1 cellular context compared by ENCODE assay signal in the genomic region with DNA sequence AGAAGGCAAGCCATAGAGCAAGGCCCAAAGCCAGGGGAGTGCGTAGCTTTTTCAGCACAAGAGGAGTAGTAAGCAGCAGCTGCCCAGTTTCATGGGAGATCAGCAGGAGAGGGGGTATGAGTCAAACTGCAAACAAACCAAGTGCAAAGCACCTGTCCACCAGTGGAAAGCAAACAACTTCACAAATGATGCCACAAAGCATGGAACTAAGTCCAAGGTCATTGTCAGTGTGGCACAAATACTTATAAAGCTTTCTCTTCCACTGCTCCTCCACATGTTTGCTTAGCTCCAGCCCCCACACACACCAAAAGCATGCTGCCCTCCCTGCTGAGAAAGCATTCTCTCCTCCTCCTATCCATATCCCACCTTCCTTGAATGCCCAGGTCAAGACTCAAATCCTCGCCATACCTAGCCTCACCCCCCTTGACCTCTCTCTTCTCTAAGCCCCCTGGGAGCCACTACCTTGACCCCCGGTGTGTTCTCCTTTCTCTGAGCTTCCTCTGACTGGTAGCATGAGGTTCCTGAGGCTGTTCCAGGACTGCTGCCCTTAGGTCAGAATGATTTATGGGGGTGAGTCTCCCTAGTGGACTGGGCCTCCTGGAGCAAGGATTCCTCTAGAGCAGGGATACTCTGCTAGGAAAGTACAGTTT.
A peak's percentile ranks its signal among the peaks of the same experiment; 100 is the strongest.
TF ChIP-seq lines count a peak whose summit lies in the region.

No MANE protein-coding gene starts in this region.

TF ChIP-seq in HepG2, 621 proteins besides CTCF, POLR2A, EP300 and RAD21 (continued from another document and continues in another):
- TF ChIP-seq, protein P1, sequence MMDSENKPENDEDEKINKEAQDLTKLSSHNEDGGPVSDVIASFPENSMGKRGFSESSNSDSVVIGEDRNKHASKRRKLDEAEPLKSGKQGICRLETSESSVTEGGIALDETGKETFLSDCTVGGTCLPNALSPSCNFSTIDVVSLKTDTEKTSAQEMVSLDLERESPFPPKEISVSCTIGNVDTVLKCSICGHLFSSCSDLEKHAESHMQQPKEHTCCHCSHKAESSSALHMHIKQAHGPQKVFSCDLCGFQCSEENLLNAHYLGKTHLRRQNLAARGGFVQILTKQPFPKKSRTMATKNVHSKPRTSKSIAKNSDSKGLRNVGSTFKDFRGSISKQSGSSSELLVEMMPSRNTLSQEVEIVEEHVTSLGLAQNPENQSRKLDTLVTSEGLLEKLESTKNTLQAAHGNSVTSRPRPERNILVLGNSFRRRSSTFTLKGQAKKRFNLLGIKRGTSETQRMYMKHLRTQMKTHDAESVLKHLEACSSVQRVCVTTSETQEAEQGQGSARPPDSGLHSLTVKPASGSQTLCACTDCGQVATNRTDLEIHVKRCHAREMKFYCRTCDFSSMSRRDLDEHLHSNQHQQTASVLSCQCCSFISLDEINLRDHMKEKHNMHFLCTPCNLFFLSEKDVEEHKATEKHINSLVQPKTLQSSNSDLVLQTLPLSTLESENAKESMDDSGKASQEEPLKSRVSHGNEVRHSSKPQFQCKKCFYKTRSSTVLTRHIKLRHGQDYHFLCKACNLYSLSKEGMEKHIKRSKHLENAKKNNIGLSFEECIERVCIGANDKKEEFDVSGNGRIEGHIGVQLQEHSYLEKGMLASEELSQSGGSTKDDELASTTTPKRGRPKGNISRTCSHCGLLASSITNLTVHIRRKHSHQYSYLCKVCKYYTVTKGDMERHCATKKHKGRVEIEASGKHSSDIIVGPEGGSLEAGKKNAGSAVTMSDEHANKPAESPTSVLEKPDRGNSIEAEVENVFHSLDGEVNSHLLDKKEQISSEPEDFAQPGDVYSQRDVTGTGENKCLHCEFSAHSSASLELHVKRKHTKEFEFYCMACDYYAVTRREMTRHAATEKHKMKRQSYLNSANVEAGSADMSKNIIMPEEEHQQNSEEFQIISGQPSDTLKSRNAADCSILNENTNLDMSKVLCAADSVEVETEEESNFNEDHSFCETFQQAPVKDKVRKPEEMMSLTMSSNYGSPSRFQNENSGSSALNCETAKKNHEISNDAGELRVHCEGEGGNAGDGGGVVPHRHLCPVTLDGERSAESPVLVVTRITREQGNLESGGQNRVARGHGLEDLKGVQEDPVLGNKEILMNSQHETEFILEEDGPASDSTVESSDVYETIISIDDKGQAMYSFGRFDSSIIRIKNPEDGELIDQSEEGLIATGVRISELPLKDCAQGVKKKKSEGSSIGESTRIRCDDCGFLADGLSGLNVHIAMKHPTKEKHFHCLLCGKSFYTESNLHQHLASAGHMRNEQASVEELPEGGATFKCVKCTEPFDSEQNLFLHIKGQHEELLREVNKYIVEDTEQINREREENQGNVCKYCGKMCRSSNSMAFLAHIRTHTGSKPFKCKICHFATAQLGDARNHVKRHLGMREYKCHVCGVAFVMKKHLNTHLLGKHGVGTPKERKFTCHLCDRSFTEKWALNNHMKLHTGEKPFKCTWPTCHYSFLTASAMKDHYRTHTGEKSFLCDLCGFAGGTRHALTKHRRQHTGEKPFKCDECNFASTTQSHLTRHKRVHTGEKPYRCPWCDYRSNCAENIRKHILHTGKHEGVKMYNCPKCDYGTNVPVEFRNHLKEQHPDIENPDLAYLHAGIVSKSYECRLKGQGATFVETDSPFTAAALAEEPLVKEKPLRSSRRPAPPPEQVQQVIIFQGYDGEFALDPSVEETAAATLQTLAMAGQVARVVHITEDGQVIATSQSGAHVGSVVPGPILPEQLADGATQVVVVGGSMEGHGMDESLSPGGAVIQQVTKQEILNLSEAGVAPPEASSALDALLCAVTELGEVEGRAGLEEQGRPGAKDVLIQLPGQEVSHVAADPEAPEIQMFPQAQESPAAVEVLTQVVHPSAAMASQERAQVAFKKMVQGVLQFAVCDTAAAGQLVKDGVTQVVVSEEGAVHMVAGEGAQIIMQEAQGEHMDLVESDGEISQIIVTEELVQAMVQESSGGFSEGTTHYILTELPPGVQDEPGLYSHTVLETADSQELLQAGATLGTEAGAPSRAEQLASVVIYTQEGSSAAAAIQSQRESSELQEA (CRISPR knock-in tag; IDR thresholded peaks at IDR 0.05; ENCODE audit: not compliant biosample characterization), result no peak
- TF ChIP-seq NONO (IDR thresholded peaks at IDR 0.05) (no peak), NONO (CRISPR knock-in tag; conservative IDR thresholded peaks at IDR 0.05) (peak; percentile 73), WIZ (CRISPR knock-in tag; IDR thresholded peaks at IDR 0.05) (peak; percentile 44; the same call in 1 of the 2 replicates), ZNF724P (CRISPR knock-in tag; IDR thresholded peaks at IDR 0.05; ENCODE audit: borderline replicate concordance) (no peak), ZNF589 (CRISPR knock-in tag; conservative IDR thresholded peaks at IDR 0.05) (no peak; the same call in 1 of the 2 replicates), CEBPB (IDR thresholded peaks at IDR 0.05; ENCODE audit: borderline replicate concordance, low read depth, low read length) (peak; percentile 60), IRF2 (CRISPR knock-in tag; IDR thresholded peaks at IDR 0.05) (peak; percentile 93), ZNF562 (CRISPR knock-in tag; IDR thresholded peaks at IDR 0.05; ENCODE audit: borderline replicate concordance) (no peak), HCFC1 (IDR thresholded peaks at IDR 0.05; ENCODE audit: low read depth, low read length) (no peak), ZNF749 (CRISPR knock-in tag; IDR thresholded peaks at IDR 0.05; ENCODE audit: borderline replicate concordance) (peak; percentile 75; the same call in 1 of the 2 replicates), FOXA3 (CRISPR knock-in tag; IDR thresholded peaks at IDR 0.05) (peak; percentile 98), SMAD1 (CRISPR knock-in tag; IDR thresholded peaks at IDR 0.05; ENCODE audit: borderline replicate concordance, low read depth) (0 out of 2 replicates have a peak, but pooled peaks have one; percentile 26), IRX3 (CRISPR knock-in tag; IDR thresholded peaks at IDR 0.05; ENCODE audit: borderline replicate concordance, low read depth) (no peak; the same call in 1 of the 2 replicates), ZNF207 (IDR thresholded peaks at IDR 0.05; ENCODE audit: borderline replicate concordance) (no peak), EZH2 (conservative IDR thresholded peaks at IDR 0.05; ENCODE audit: low read depth, low read length) (no peak), BRCA1 (CRISPR knock-in tag; IDR thresholded peaks at IDR 0.05) (no peak)
- TF ChIP-seq, protein P2, sequence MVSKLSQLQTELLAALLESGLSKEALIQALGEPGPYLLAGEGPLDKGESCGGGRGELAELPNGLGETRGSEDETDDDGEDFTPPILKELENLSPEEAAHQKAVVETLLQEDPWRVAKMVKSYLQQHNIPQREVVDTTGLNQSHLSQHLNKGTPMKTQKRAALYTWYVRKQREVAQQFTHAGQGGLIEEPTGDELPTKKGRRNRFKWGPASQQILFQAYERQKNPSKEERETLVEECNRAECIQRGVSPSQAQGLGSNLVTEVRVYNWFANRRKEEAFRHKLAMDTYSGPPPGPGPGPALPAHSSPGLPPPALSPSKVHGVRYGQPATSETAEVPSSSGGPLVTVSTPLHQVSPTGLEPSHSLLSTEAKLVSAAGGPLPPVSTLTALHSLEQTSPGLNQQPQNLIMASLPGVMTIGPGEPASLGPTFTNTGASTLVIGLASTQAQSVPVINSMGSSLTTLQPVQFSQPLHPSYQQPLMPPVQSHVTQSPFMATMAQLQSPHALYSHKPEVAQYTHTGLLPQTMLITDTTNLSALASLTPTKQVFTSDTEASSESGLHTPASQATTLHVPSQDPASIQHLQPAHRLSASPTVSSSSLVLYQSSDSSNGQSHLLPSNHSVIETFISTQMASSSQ (IDR thresholded peaks at IDR 0.05; ENCODE audit: low read depth), result peak; percentile 41; the same call in 1 of the 2 replicates
- TF ChIP-seq, protein P2 (CRISPR knock-in tag; IDR thresholded peaks at IDR 0.05; ENCODE audit: borderline replicate concordance), result peak; percentile 75; the same call in 1 of the 2 replicates
- TF ChIP-seq, protein P3, sequence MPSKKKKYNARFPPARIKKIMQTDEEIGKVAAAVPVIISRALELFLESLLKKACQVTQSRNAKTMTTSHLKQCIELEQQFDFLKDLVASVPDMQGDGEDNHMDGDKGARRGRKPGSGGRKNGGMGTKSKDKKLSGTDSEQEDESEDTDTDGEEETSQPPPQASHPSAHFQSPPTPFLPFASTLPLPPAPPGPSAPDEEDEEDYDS (CRISPR knock-in tag; IDR thresholded peaks at IDR 0.05), result peak; percentile 66
- TF ChIP-seq, protein P4, sequence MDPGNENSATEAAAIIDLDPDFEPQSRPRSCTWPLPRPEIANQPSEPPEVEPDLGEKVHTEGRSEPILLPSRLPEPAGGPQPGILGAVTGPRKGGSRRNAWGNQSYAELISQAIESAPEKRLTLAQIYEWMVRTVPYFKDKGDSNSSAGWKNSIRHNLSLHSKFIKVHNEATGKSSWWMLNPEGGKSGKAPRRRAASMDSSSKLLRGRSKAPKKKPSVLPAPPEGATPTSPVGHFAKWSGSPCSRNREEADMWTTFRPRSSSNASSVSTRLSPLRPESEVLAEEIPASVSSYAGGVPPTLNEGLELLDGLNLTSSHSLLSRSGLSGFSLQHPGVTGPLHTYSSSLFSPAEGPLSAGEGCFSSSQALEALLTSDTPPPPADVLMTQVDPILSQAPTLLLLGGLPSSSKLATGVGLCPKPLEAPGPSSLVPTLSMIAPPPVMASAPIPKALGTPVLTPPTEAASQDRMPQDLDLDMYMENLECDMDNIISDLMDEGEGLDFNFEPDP (CRISPR knock-in tag; conservative IDR thresholded peaks at IDR 0.05), result no peak
- TF ChIP-seq, protein P5, sequence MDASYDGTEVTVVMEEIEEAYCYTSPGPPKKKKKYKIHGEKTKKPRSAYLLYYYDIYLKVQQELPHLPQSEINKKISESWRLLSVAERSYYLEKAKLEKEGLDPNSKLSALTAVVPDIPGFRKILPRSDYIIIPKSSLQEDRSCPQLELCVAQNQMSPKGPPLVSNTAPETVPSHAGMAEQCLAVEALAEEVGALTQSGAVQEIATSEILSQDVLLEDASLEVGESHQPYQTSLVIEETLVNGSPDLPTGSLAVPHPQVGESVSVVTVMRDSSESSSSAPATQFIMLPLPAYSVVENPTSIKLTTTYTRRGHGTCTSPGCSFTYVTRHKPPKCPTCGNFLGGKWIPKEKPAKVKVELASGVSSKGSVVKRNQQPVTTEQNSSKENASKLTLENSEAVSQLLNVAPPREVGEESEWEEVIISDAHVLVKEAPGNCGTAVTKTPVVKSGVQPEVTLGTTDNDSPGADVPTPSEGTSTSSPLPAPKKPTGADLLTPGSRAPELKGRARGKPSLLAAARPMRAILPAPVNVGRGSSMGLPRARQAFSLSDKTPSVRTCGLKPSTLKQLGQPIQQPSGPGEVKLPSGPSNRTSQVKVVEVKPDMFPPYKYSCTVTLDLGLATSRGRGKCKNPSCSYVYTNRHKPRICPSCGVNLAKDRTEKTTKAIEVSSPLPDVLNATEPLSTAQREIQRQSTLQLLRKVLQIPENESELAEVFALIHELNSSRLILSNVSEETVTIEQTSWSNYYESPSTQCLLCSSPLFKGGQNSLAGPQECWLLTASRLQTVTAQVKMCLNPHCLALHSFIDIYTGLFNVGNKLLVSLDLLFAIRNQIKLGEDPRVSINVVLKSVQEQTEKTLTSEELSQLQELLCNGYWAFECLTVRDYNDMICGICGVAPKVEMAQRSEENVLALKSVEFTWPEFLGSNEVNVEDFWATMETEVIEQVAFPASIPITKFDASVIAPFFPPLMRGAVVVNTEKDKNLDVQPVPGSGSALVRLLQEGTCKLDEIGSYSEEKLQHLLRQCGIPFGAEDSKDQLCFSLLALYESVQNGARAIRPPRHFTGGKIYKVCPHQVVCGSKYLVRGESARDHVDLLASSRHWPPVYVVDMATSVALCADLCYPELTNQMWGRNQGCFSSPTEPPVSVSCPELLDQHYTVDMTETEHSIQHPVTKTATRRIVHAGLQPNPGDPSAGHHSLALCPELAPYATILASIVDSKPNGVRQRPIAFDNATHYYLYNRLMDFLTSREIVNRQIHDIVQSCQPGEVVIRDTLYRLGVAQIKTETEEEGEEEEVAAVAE (CRISPR knock-in tag; IDR thresholded peaks at IDR 0.05; ENCODE audit: borderline replicate concordance), result peak; percentile 71; the same call in 1 of the 2 replicates
- TF ChIP-seq, protein P6, sequence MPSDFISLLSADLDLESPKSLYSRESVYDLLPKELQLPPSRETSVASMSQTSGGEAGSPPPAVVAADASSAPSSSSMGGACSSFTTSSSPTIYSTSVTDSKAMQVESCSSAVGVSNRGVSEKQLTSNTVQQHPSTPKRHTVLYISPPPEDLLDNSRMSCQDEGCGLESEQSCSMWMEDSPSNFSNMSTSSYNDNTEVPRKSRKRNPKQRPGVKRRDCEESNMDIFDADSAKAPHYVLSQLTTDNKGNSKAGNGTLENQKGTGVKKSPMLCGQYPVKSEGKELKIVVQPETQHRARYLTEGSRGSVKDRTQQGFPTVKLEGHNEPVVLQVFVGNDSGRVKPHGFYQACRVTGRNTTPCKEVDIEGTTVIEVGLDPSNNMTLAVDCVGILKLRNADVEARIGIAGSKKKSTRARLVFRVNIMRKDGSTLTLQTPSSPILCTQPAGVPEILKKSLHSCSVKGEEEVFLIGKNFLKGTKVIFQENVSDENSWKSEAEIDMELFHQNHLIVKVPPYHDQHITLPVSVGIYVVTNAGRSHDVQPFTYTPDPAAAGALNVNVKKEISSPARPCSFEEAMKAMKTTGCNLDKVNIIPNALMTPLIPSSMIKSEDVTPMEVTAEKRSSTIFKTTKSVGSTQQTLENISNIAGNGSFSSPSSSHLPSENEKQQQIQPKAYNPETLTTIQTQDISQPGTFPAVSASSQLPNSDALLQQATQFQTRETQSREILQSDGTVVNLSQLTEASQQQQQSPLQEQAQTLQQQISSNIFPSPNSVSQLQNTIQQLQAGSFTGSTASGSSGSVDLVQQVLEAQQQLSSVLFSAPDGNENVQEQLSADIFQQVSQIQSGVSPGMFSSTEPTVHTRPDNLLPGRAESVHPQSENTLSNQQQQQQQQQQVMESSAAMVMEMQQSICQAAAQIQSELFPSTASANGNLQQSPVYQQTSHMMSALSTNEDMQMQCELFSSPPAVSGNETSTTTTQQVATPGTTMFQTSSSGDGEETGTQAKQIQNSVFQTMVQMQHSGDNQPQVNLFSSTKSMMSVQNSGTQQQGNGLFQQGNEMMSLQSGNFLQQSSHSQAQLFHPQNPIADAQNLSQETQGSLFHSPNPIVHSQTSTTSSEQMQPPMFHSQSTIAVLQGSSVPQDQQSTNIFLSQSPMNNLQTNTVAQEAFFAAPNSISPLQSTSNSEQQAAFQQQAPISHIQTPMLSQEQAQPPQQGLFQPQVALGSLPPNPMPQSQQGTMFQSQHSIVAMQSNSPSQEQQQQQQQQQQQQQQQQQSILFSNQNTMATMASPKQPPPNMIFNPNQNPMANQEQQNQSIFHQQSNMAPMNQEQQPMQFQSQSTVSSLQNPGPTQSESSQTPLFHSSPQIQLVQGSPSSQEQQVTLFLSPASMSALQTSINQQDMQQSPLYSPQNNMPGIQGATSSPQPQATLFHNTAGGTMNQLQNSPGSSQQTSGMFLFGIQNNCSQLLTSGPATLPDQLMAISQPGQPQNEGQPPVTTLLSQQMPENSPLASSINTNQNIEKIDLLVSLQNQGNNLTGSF (CRISPR knock-in tag; IDR thresholded peaks at IDR 0.05), result no peak
